8 cellular contexts compared by ENCODE assay signal in the genomic region with DNA sequence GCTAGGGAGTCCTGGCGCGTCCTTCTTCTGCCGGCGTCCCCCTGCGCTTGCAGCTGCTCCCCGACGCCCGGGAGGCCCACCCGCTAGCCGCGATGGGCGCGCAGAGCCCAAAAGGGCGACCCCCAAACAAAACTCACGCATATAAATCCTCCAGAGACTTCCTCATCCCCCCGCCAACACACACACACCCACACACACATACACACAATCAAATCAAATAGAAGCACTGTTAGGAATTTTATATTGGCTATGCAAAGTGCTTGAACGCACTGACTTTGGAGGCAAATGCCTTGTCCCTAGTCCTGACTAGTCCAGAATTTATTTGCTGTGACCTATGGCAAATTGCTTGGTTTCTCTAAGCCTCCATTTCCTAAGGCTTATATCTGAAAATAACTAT. TPM values are rescaled to one million over a fixed set of nuclear protein-coding genes. Genes with fewer than 3 reads are reported as not detected.
DNase-seq lines count a peak whose midpoint lies in the region; ATAC-seq and TF ChIP-seq lines count a peak whose summit lies in the region.

No MANE protein-coding gene starts in this region.

- no peaks in the 10 kb centered on the region for H3K27me3 ChIP-seq in thyroid gland

- H3K9me3 ChIP-seq in thyroid gland, result no peaks in the 10 kb centered on the region

- peaks cover 17% of the 10 kb centered on the region for H3K4me1 Mint-ChIP-seq in activated CD8-positive, alpha-beta memory T cell treated with anti-CD3 and anti-CD28 coated beads, Interleukin-2, amount 10 ng/mL, durations not matched to agents 7 days and 5 days
- H3K4me1 Mint-ChIP-seq in activated T-helper 17 cell treated with anti-CD3 and anti-CD28 coated beads, Interleukin-2, amount 50 U/mL, for 72 hours, result peaks cover 17% of the 10 kb centered on the region

- H3K4me3 ChIP-seq in thyroid gland (replicated peaks in 1 of 3), result peak overlapping the region; percentile 30 to 71 (median 59)

- peaks cover 0 to 5% of the 10 kb centered on the region in 2 donors for H3K4me1 ChIP-seq in thyroid gland

- 1% methylated on average over 15 to 17 of the region's 17 CpGs for WGBS in thyroid gland, 2 donors

- CTCF ChIA-PET in activated CD8-positive, alpha-beta memory T cell treated with anti-CD3 and anti-CD28 coated beads, Interleukin-2, amount 10 ng/mL, durations not matched to agents 7 days and 5 days (lab: Charles Lee), result interaction anchor here (2.0 to 2.9 kb wide), 2 partner anchors 113 to 145 kb away, joined by 9 to 16 read pairs; no protein-coding TSS in a partner anchor

- H3K27me3 Mint-ChIP-seq in activated CD8-positive, alpha-beta memory T cell treated with anti-CD3 and anti-CD28 coated beads, Interleukin-2, amount 10 ng/mL, durations not matched to agents 7 days and 5 days, result peaks cover 78% of the 10 kb centered on the region
- peaks cover 9% of the 10 kb centered on the region for H3K27me3 Mint-ChIP-seq in activated T-helper 17 cell treated with anti-CD3 and anti-CD28 coated beads, Interleukin-2, amount 50 U/mL, for 72 hours

- H3K9me3 Mint-ChIP-seq in activated CD8-positive, alpha-beta memory T cell treated with anti-CD3 and anti-CD28 coated beads, Interleukin-2, amount 10 ng/mL, durations not matched to agents 7 days and 5 days (ENCODE audit: low read depth), result no peaks in the 10 kb centered on the region
- no peaks in the 10 kb centered on the region for H3K9me3 Mint-ChIP-seq in activated T-helper 17 cell treated with anti-CD3 and anti-CD28 coated beads, Interleukin-2, amount 50 U/mL, for 72 hours

- peak overlapping the region; percentile 87 for H3K4me3 Mint-ChIP-seq in activated CD8-positive, alpha-beta memory T cell treated with anti-CD3 and anti-CD28 coated beads, Interleukin-2, amount 10 ng/mL, durations not matched to agents 7 days and 5 days
- peak overlapping the region; percentile 89 for H3K4me3 Mint-ChIP-seq in activated T-helper 17 cell treated with anti-CD3 and anti-CD28 coated beads, Interleukin-2, amount 50 U/mL, for 72 hours

- H3K36me3 Mint-ChIP-seq in activated CD8-positive, alpha-beta memory T cell treated with anti-CD3 and anti-CD28 coated beads, Interleukin-2, amount 10 ng/mL, durations not matched to agents 7 days and 5 days, result no peaks in the 10 kb centered on the region
- no peaks in the 10 kb centered on the region for H3K36me3 Mint-ChIP-seq in activated T-helper 17 cell treated with anti-CD3 and anti-CD28 coated beads, Interleukin-2, amount 50 U/mL, for 72 hours (ENCODE audit: low read depth)

- peak overlapping the region; percentile 35 to 83 (median 77) for H3K27ac ChIP-seq in thyroid gland

- intact Hi-C loops in left colon (cut with DNase I, micrococcal nuclease), result loop anchor here in 1 of 2 donors (10.0 kb wide), 1 partner anchor 147 kb away; the partner anchor contains the start of genes DNAH3 and LDAF1
- intact Hi-C loops in thyroid gland (cut with DNase I), result loop anchor here (5.0 kb wide), 1 partner anchor 145 kb away; the partner anchor contains the start of gene LDAF1

- no peak overlapping the region for H3K27ac Mint-ChIP-seq in activated CD8-positive, alpha-beta memory T cell treated with anti-CD3 and anti-CD28 coated beads, Interleukin-2, amount 10 ng/mL, durations not matched to agents 7 days and 5 days
- H3K27ac Mint-ChIP-seq in activated T-helper 17 cell treated with anti-CD3 and anti-CD28 coated beads, Interleukin-2, amount 50 U/mL, for 72 hours, result no peak overlapping the region

- no peak for ATAC-seq in activated CD8-positive, alpha-beta memory T cell treated with anti-CD3 and anti-CD28 coated beads, Interleukin-2, amount 10 ng/mL, durations not matched to agents 7 days and 5 days
- no peak for ATAC-seq in activated T-helper 17 cell treated with anti-CD3 and anti-CD28 coated beads, Interleukin-2, amount 50 U/mL, for 72 hours (replicated peaks)
- ATAC-seq in left colon (peak; percentile 10), HG03095 (IDR thresholded peaks at IDR 0.05; ENCODE audit: unreplicated experiment) (no peak)

- DNase-seq in activated CD8-positive, alpha-beta memory T cell treated with anti-CD3 and anti-CD28 coated beads, Interleukin-2, amount 10 ng/mL, durations not matched to agents 7 days and 5 days, result no peak
- no peak for DNase-seq in activated CD8-positive, alpha-beta memory T cell treated with anti-CD3 and anti-CD28 coated beads, Interleukin-2, amount 50 U/mL, for 48 hours
- DNase-seq in left colon, result no peak
- DNase-seq in thyroid gland, result no peak
- DNase-seq in cortex of kidney (lab: John Stamatoyannopoulos, UW), result no peak
- no peak for DNase-seq in T-helper 9 cell

- no peak for TF ChIP-seq POLR2A in thyroid gland (IDR thresholded peaks at IDR 0.05)

- no peaks in the 10 kb centered on the region for H3K36me3 ChIP-seq in thyroid gland

- TF ChIP-seq CTCF in thyroid gland (IDR thresholded peaks at IDR 0.05), result no peak

RNA-seq across cellular contexts. Expression of gene CRYM, which starts 23.8 kb away (rescaled TPM):
- not detected for total RNA-seq in activated CD8-positive, alpha-beta memory T cell treated with anti-CD3 and anti-CD28 coated beads, Interleukin-2, amount 10 ng/mL, durations not matched to agents 7 days and 5 days
- not detected for total RNA-seq in activated T-helper 17 cell treated with anti-CD3 and anti-CD28 coated beads, Interleukin-2, amount 50 U/mL, for 72 hours
- total RNA-seq in left colon (10 to 100 TPM; 12.9 to 15.7 TPM), thyroid gland (under 1 TPM in 1 of 4 donors, not detected in 3; 0.81 TPM)

Comparison
In these comparisons a context has a peak if more than half of its experiments do, and no peak if none do; other contexts are left out.
1. RNA of gene CRYM, which starts 23.8 kb away (total RNA-seq): 12.9 to 15.7 TPM in left colon; not detected in activated T-helper 17 cell treated with anti-CD3 and anti-CD28 coated beads, Interleukin-2, amount 50 U/mL, for 72 hours, 0.81 TPM in thyroid gland and not detected in activated CD8-positive, alpha-beta memory T cell treated with anti-CD3 and anti-CD28 coated beads, Interleukin-2, amount 10 ng/mL, durations not matched to agents 7 days and 5 days; every median in the first group is over 4 times any median in the second.